In the genomic region with DNA sequence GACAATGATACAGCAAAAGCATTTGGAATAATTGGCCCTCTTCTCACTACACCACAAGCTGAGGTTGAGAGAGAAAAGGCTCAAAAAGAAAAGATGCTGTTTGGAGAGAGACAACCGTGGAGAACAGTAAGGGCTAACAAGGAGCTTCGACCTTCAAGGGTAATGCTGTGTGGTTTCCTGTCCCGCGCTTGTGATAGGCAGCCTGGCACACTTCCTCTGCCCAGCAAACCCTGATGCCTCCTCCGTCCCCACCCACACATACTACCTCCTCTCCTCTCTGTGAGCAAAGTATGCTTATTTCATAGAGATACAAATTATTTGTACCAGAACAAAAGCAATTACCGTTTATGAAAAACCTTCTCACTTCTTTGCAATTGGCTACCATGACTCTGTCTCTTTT, we compare ENCODE assay signal across 11 cellular contexts.
A peak's percentile ranks its signal among the peaks of the same experiment; 100 is the strongest.
DNase-seq lines count a peak whose midpoint lies in the region; ATAC-seq and TF ChIP-seq lines count a peak whose summit lies in the region.
"Had no signal": no experiment of that assay in that cellular context is flagged by ENCODE, and none has a peak within 500 bp of the region (broad histone marks: within the 10 kb centered on the region; RNA-seq: fewer than 3 reads in every experiment).

No MANE protein-coding gene starts in this region.

- intact Hi-C loops in tibial artery (cut with DNase I; ENCODE audit: low total_unique reads) = no loop called here

- no peaks in the 10 kb centered on the region for H3K9me3 ChIP-seq in tibial artery

- in situ Hi-C loops in ACHN (cut with HindIII; ENCODE audit: low pct_ligation_motif_present, low pct_unique_long_range_greater_than_20kb, low sequenced_read_pairs) = no loop called here

- peaks cover 17 to 23% of the 10 kb centered on the region in 2 donors for H3K4me1 Mint-ChIP-seq in immature natural killer cell

- H3K4me1 ChIP-seq in tibial artery = peaks cover 0 to 15% (median 0%) of the 10 kb centered on the region in 4 donors

- H3K9me3 Mint-ChIP-seq in immature natural killer cell = no peaks in the 10 kb centered on the region

- peak; percentile 74 for ATAC-seq in GM18511 (IDR thresholded peaks at IDR 0.05; ENCODE audit: unreplicated experiment)
- ATAC-seq in GM21447 (IDR thresholded peaks at IDR 0.05; ENCODE audit: unreplicated experiment) = peak; percentile 59
- ATAC-seq in HG03460 (IDR thresholded peaks at IDR 0.05; ENCODE audit: unreplicated experiment) = peak; percentile 67
- no peak for ATAC-seq in HG03521 (IDR thresholded peaks at IDR 0.05; ENCODE audit: unreplicated experiment)

- peaks cover 0 to 4% (median 0%) of the 10 kb centered on the region in 3 donors for H3K36me3 ChIP-seq in tibial artery

- H3K27ac Mint-ChIP-seq in immature natural killer cell = peak overlapping the region in 2 of 6 donors; percentile 8 to 62

- no peaks in the 10 kb centered on the region for H3K36me3 Mint-ChIP-seq in immature natural killer cell

- peak in 2 of 3 donors; percentile 9 to 12 for DNase-seq in immature natural killer cell
- no peak for DNase-seq in ACHN
- DNase-seq in activated CD8-positive, alpha-beta memory T cell treated with anti-CD3 and anti-CD28 coated beads, Interleukin-2, amount 50 U/mL, for 4 hours = no peak
- DNase-seq in tibial artery = no peak
- DNase-seq: activated CD4-positive, CD25-positive, alpha-beta regulatory T cell; NCI-H446 treated with DMSO at 0.1 percent for 48 hours had no signal

- no peak overlapping the region for H3K27ac ChIP-seq in tibial artery

- no peak overlapping the region for H3K4me3 ChIP-seq in tibial artery
- H3K4me3 ChIP-seq: lung had no signal

- peaks cover 0 to 7% (median 0%) of the 10 kb centered on the region in 3 donors for H3K27me3 Mint-ChIP-seq in immature natural killer cell (ENCODE audit: low read depth in 3 of 3)

- peak overlapping the region in 2 of 5 donors; percentile 20 to 22 for H3K4me3 Mint-ChIP-seq in immature natural killer cell

- no peaks in the 10 kb centered on the region for H3K27me3 ChIP-seq in tibial artery

- TF ChIP-seq CTCF in tibial artery (IDR thresholded peaks at IDR 0.05) = no peak

Comparison
In these comparisons a context has a peak if more than half of its experiments do, and no peak if none do; other contexts are left out.
1. DNase-seq: peak in immature natural killer cell (2 of 3); none in ACHN (single experiment), activated CD8-positive, alpha-beta memory T cell treated with anti-CD3 and anti-CD28 coated beads, Interleukin-2, amount 50 U/mL, for 4 hours (single experiment) and tibial artery (0 of 2).